8 cellular contexts compared by ENCODE assay signal in genomic region chr2:234335676-234336228, GRCh38.
DNase-seq lines count a peak whose midpoint lies in the region; ATAC-seq, FAIRE-seq and TF ChIP-seq lines count a peak whose summit lies in the region.

No MANE protein-coding gene starts in this region.

- peak; percentile 38; the same call in 1 of the 2 replicates for TF ChIP-seq RAD21 in SK-N-SH (IDR thresholded peaks at IDR 0.05; ENCODE audit: low read length)

- no peaks in the 10 kb centered on the region for H3K36me3 ChIP-seq in SK-N-SH (replicated peaks in 1 of 2; ENCODE audit: control insufficient read depth in 1 of 2, insufficient read depth in 2 of 2, low read length in 1 of 2)
- no peaks in the 10 kb centered on the region for H3K36me3 ChIP-seq in astrocyte (ENCODE audit: insufficient read depth, low read length)
- H3K36me3 ChIP-seq in hepatocyte (replicated peaks; ENCODE audit: insufficient read depth, low read depth) = no peaks in the 10 kb centered on the region

- peaks cover 4% of the 10 kb centered on the region for H3K27me3 Mint-ChIP-seq in astrocyte (ENCODE audit: low read depth, unreplicated experiment)

- TF ChIP-seq CTCF in SK-N-SH (IDR thresholded peaks at IDR 0.05) = no peak
- TF ChIP-seq CTCF in astrocyte (IDR thresholded peaks at IDR 0.05; ENCODE audit: insufficient read depth, low read depth, low read length) = no peak
- TF ChIP-seq CTCF in hepatocyte (IDR thresholded peaks at IDR 0.05; ENCODE audit: poor library complexity) = no peak

- H3K36me3 Mint-ChIP-seq in astrocyte (ENCODE audit: low read depth, unreplicated experiment) = no peaks in the 10 kb centered on the region

- no peaks in the 10 kb centered on the region for H3F3A ChIP-seq in SK-N-SH (replicated peaks; ENCODE audit: insufficient read depth)

- TF ChIP-seq EP300 in SK-N-SH (IDR thresholded peaks at IDR 0.05; ENCODE audit: borderline replicate concordance in 1 of 2, low read depth in 1 of 2, low read length in 1 of 2) = peak; percentile 70 to 98; a peak in 3 of 4 replicates

- FAIRE-seq in astrocyte (lab: Jason Lieb, UNC) = no peak

- H3K9me2 ChIP-seq in SK-N-SH (no peaks in the 10 kb centered on the region), hepatocyte (replicated peaks; ENCODE audit: insufficient read depth) (no peaks in the 10 kb centered on the region)

- H3K4me2 ChIP-seq in SK-N-SH (peak overlapping the region; percentile 26; the same call in 1 of the 2 replicates), astrocyte (ENCODE audit: low read length) (peak overlapping the region; percentile 49), hepatocyte (peak overlapping the region; percentile 33)

- no peaks in the 10 kb centered on the region for H3K79me2 ChIP-seq in SK-N-SH (ENCODE audit: insufficient read depth)
- H3K79me2 ChIP-seq in astrocyte (ENCODE audit: insufficient read depth, low read length) = no peaks in the 10 kb centered on the region
- H3K79me2 ChIP-seq in hepatocyte = no peaks in the 10 kb centered on the region

- H2AFZ ChIP-seq in SK-N-SH (ENCODE audit: low read depth) (no peak overlapping the region), astrocyte (ENCODE audit: low read depth, low read length) (no peak overlapping the region), hepatocyte (no peak overlapping the region)

- H3K4me1 ChIP-seq in SK-N-SH (ENCODE audit: control insufficient read depth in 1 of 2, insufficient read depth in 2 of 2, low read depth in 1 of 2, low read length in 1 of 2) (peaks cover 0 to 44% of the 10 kb centered on the region in 2 experiments; a peak in 2 of 4 replicates), astrocyte (ENCODE audit: insufficient read depth, low read length) (peaks cover 8% of the 10 kb centered on the region), hepatocyte (ENCODE audit: insufficient read depth) (peaks cover 3% of the 10 kb centered on the region)

- no peak overlapping the region for H3K4me3 Mint-ChIP-seq in astrocyte (ENCODE audit: unreplicated experiment)

- ATAC-seq in GM18498 (IDR thresholded peaks at IDR 0.05; ENCODE audit: unreplicated experiment) = no peak

- H3K27ac ChIP-seq in SK-N-SH (ENCODE audit: low read depth in 2 of 2, low read length in 1 of 2) (peak overlapping the region; percentile 41 to 98; a peak in 3 of 4 replicates), astrocyte (ENCODE audit: low read depth, low read length) (no peak overlapping the region), hepatocyte (peak overlapping the region; percentile 66)

- POLR2A ChIA-PET in SK-N-SH (lab: Yijun Ruan, JAX) = interaction anchor here (0.8 to 2.1 kb wide), 5 partner anchors 14 to 162 kb away, joined by 3 to 11 read pairs (median 4); partner anchors contain the start of gene ARL4C

- H3K9me3 Mint-ChIP-seq in astrocyte (ENCODE audit: unreplicated experiment) = no peaks in the 10 kb centered on the region

- H3K9ac ChIP-seq in SK-N-SH (no peak overlapping the region), astrocyte (ENCODE audit: low read length) (peak overlapping the region; percentile 5)

- WGBS in SK-N-SH (ENCODE audit: low lambda C conversion rate) = 16% methylated on average over 15 of the region's 19 CpGs
- 24% methylated on average over 19 of the region's 19 CpGs for WGBS in hepatocyte (ENCODE audit: low lambda C conversion rate, missing lambda C conversion rate)

- H4K20me1 ChIP-seq in SK-N-SH (ENCODE audit: insufficient read depth) (no peaks in the 10 kb centered on the region), astrocyte (ENCODE audit: insufficient read depth, low read length) (no peaks in the 10 kb centered on the region), hepatocyte (ENCODE audit: insufficient read depth, poor library complexity, severe bottlenecking) (no peaks in the 10 kb centered on the region)

- H3K4me3 ChIP-seq in SK-N-SH (ENCODE audit: low read depth in 2 of 2, low read length in 1 of 2) (no peak overlapping the region), astrocyte (ENCODE audit: insufficient read depth, low read depth, low read length) (no peak overlapping the region), hepatocyte (no peak overlapping the region)

- H3K9me3 ChIP-seq in SK-N-SH = no peaks in the 10 kb centered on the region
- H3K9me3 ChIP-seq in astrocyte (ENCODE audit: insufficient read depth, low read depth, low read length) = no peaks in the 10 kb centered on the region
- H3K9me3 ChIP-seq in hepatocyte (ENCODE audit: low read depth) = no peaks in the 10 kb centered on the region

- CTCF ChIA-PET in SK-N-SH (lab: Yijun Ruan, JAX) = interaction anchor here (1.0 to 1.6 kb wide), 6 partner anchors 11 to 209 kb away, joined by 3 to 5 read pairs (median 4); partner anchors contain the start of gene ARL4C

- peaks cover 11% of the 10 kb centered on the region for H3K4me1 Mint-ChIP-seq in astrocyte (ENCODE audit: low read depth, unreplicated experiment)

- peak overlapping the region; percentile 41 for H3K27ac Mint-ChIP-seq in astrocyte (ENCODE audit: unreplicated experiment)

- no peaks in the 10 kb centered on the region for H3K27me3 ChIP-seq in SK-N-SH (ENCODE audit: insufficient read depth)
- H3K27me3 ChIP-seq in astrocyte (ENCODE audit: insufficient read depth, low read length) = no peaks in the 10 kb centered on the region
- H3K27me3 ChIP-seq in hepatocyte = no peaks in the 10 kb centered on the region

- DNase-seq in EH (ENCODE audit: low read depth) (peak; percentile 86), SK-N-SH (peak; percentile 83), astrocyte (ENCODE audit: low read depth) (peak; percentile 72), hepatocyte (ENCODE audit: low spot score) (peak; percentile 78), NCI-H1092 (lab: John Stamatoyannopoulos, UW) (no peak), COLO668 (lab: John Stamatoyannopoulos, UW; ENCODE audit: unreplicated experiment) (no peak)
- peak; percentile 59 for DNase-seq in stimulated activated CD4-positive, alpha-beta T cell treated with anti-CD3 and anti-CD28 coated beads, Interleukin-15, amount 100 ng/mL, for 24 hours

TF ChIP-seq in SK-N-SH, 30 proteins besides CTCF, POLR2A, EP300 and RAD21 (continues in another document):
- TF ChIP-seq POLR2AphosphoS5 (IDR thresholded peaks at IDR 0.05; ENCODE audit: low read depth, low read length) = peak; percentile 83
- TF ChIP-seq, protein P1, sequence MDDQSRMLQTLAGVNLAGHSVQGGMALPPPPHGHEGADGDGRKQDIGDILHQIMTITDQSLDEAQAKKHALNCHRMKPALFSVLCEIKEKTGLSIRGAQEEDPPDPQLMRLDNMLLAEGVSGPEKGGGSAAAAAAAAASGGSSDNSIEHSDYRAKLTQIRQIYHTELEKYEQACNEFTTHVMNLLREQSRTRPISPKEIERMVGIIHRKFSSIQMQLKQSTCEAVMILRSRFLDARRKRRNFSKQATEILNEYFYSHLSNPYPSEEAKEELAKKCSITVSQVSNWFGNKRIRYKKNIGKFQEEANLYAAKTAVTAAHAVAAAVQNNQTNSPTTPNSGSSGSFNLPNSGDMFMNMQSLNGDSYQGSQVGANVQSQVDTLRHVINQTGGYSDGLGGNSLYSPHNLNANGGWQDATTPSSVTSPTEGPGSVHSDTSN (IDR thresholded peaks at IDR 0.05) = peak; percentile 89
- TF ChIP-seq FOSL2 (IDR thresholded peaks at IDR 0.05; ENCODE audit: borderline replicate concordance, low read depth) = peak; percentile 39; the same call in 1 of the 2 replicates
- no peak for TF ChIP-seq TAF1 (IDR thresholded peaks at IDR 0.05; ENCODE audit: borderline replicate concordance, low read depth, low read length)
- TF ChIP-seq GATA2 (CRISPR knock-in tag; IDR thresholded peaks at IDR 0.05) = peak; percentile 100
- TF ChIP-seq, protein P2, sequence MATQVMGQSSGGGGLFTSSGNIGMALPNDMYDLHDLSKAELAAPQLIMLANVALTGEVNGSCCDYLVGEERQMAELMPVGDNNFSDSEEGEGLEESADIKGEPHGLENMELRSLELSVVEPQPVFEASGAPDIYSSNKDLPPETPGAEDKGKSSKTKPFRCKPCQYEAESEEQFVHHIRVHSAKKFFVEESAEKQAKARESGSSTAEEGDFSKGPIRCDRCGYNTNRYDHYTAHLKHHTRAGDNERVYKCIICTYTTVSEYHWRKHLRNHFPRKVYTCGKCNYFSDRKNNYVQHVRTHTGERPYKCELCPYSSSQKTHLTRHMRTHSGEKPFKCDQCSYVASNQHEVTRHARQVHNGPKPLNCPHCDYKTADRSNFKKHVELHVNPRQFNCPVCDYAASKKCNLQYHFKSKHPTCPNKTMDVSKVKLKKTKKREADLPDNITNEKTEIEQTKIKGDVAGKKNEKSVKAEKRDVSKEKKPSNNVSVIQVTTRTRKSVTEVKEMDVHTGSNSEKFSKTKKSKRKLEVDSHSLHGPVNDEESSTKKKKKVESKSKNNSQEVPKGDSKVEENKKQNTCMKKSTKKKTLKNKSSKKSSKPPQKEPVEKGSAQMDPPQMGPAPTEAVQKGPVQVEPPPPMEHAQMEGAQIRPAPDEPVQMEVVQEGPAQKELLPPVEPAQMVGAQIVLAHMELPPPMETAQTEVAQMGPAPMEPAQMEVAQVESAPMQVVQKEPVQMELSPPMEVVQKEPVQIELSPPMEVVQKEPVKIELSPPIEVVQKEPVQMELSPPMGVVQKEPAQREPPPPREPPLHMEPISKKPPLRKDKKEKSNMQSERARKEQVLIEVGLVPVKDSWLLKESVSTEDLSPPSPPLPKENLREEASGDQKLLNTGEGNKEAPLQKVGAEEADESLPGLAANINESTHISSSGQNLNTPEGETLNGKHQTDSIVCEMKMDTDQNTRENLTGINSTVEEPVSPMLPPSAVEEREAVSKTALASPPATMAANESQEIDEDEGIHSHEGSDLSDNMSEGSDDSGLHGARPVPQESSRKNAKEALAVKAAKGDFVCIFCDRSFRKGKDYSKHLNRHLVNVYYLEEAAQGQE (IDR thresholded peaks at IDR 0.05; ENCODE audit: low read depth, low read length) = peak; percentile 95
- no peak for TF ChIP-seq ELF1 (IDR thresholded peaks at IDR 0.05)
- no peak for TF ChIP-seq YY1 (IDR thresholded peaks at IDR 0.05; ENCODE audit: low read depth)
- no peak for TF ChIP-seq RXRA (IDR thresholded peaks at IDR 0.05; ENCODE audit: borderline replicate concordance, low read depth)
- no peak; the same call in 1 of the 2 replicates for TF ChIP-seq FOXM1 (IDR thresholded peaks at IDR 0.05; ENCODE audit: low read depth)
- TF ChIP-seq CHD2 (IDR thresholded peaks at IDR 0.05; ENCODE audit: low read length, partially characterized antibody) = peak; percentile 94
- TF ChIP-seq MEF2A (IDR thresholded peaks at IDR 0.05; ENCODE audit: borderline replicate concordance, low read depth) = no peak
- peak; percentile 83 for TF ChIP-seq MAX (IDR thresholded peaks at IDR 0.05; ENCODE audit: low read depth)
- peak; percentile 98 for TF ChIP-seq RCOR1 (IDR thresholded peaks at IDR 0.05; ENCODE audit: low read length)

Comparison
In these comparisons a context has a peak if more than half of its experiments do, and no peak if none do; other contexts are left out.
1. DNase-seq: peak in EH (single experiment), SK-N-SH (single experiment), astrocyte (single experiment), hepatocyte (single experiment) and stimulated activated CD4-positive, alpha-beta T cell treated with anti-CD3 and anti-CD28 coated beads, Interleukin-15, amount 100 ng/mL, for 24 hours (single experiment); none in NCI-H1092 (single experiment) and COLO668 (single experiment).
2. Peak in every context shown above with its lines, with median percentiles within 50 percentile points of each other: H3K4me2 ChIP-seq.